9 cellular contexts compared by ENCODE assay signal in the genomic region with DNA sequence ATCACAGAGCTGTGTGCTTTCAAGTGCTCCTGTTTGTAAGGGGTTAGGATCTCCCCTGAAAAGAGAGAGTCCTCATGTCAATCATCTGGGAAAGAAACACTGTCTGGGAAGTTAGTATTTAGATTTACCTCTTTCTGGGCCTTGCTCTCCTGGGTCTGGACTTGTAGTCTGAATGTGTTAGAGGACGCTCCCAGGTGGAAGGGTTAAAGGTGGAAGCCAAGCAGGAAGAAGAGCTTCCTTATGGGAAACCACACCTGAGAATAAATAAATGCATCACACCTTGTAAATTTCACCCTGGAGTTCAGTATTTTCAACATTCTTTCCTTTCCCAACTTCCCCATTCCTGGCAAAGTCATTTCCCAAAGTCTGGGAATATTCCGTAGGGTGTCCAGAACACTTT. TPM values are rescaled to one million over a fixed set of nuclear protein-coding genes. Genes with fewer than 3 reads are reported as not detected.
DNase-seq lines count a peak whose midpoint lies in the region; ATAC-seq and TF ChIP-seq lines count a peak whose summit lies in the region.
"Had no signal": no experiment of that assay in that cellular context is flagged by ENCODE, and none has a peak within 500 bp of the region (broad histone marks: within the 10 kb centered on the region; RNA-seq: fewer than 3 reads in every experiment).

No MANE protein-coding gene starts in this region.

- H3K4me1 ChIP-seq in SK-N-SH (ENCODE audit: control insufficient read depth in 1 of 2, insufficient read depth in 2 of 2, low read depth in 1 of 2, low read length in 1 of 2): peaks cover 6 to 15% of the 10 kb centered on the region in 2 experiments
- H3K4me1 ChIP-seq in SJCRH30: 0 out of 2 replicates have a peak, but pooled peaks cover 3% of the 10 kb centered on the region
- H3K4me1 ChIP-seq in rectal smooth muscle tissue (ENCODE audit: control insufficient read depth, insufficient read depth, low read length): peaks cover 3% of the 10 kb centered on the region
- no peaks in the 10 kb centered on the region for H3K4me1 ChIP-seq in BE2C

- POLR2A ChIA-PET in SK-N-SH (lab: Yijun Ruan, JAX): no interaction called here

- H3K4me3 ChIP-seq in SK-N-SH (ENCODE audit: low read depth in 2 of 2, low read length in 1 of 2) (peak overlapping the region in 1 of 2 experiments; percentile 85; a peak in 3 of 4 replicates), SJCRH30 (peak overlapping the region; percentile 61; the same call in 1 of the 2 replicates), rectal smooth muscle tissue (ENCODE audit: low read length) (peak overlapping the region; percentile 92), BE2C (ENCODE audit: low read depth, low read length) (no peak overlapping the region)

- no peak for TF ChIP-seq RAD21 in SK-N-SH (IDR thresholded peaks at IDR 0.05; ENCODE audit: low read length)

- peaks cover 9% of the 10 kb centered on the region for H3K9me3 Mint-ChIP-seq in endothelial cell (ENCODE audit: unreplicated experiment)

- no peak for ATAC-seq in SK-N-SH treated with all-trans-retinoic acid at 6 μM for 48 hours
- ATAC-seq in HG03432 (IDR thresholded peaks at IDR 0.05; ENCODE audit: unreplicated experiment): no peak

- H4K20me1 ChIP-seq in SK-N-SH (ENCODE audit: insufficient read depth): no peaks in the 10 kb centered on the region

- peaks cover 12% of the 10 kb centered on the region for H3K4me1 Mint-ChIP-seq in endothelial cell (ENCODE audit: unreplicated experiment)

- H3K27ac ChIP-seq in SK-N-SH (ENCODE audit: low read depth in 2 of 2, low read length in 1 of 2) (peak overlapping the region in 1 of 2 experiments; percentile 90; a peak in 3 of 4 replicates), SJCRH30 (no peak overlapping the region), rectal smooth muscle tissue (ENCODE audit: low read depth, low read length) (no peak overlapping the region)

- H3K9ac ChIP-seq in SK-N-SH: peak overlapping the region; percentile 92; the same call in 1 of the 2 replicates
- no peak overlapping the region for H3K9ac ChIP-seq in rectal smooth muscle tissue (ENCODE audit: low read length)

- TF ChIP-seq EP300 in SK-N-SH (IDR thresholded peaks at IDR 0.05; ENCODE audit: borderline replicate concordance in 1 of 2, low read depth in 1 of 2, low read length in 1 of 2): no peak

- DNase-seq in SK-N-SH (no peak), SJCRH30 (no peak), endothelial cell (ENCODE audit: low spot score) (no peak), NCI-H2196 (lab: John Stamatoyannopoulos, UW; ENCODE audit: unreplicated experiment) (no peak), BE2C (no peak)
- DNase-seq: NCI-H1092 treated with DMSO at 0.1 percent for 48 hours had no signal

- H3K36me3 ChIP-seq in SK-N-SH (replicated peaks in 1 of 2; ENCODE audit: control insufficient read depth in 1 of 2, insufficient read depth in 2 of 2, low read length in 1 of 2) (peaks cover 10 to 12% of the 10 kb centered on the region in 2 experiments), SJCRH30 (no peaks in the 10 kb centered on the region), rectal smooth muscle tissue (ENCODE audit: control insufficient read depth, insufficient read depth, low read length) (peaks cover 3% of the 10 kb centered on the region), BE2C (no peaks in the 10 kb centered on the region; the same call in 1 of the 2 replicates)

- H3K27me3 Mint-ChIP-seq in endothelial cell (ENCODE audit: unreplicated experiment): peaks cover 3% of the 10 kb centered on the region

- CTCF ChIA-PET in SK-N-SH (lab: Yijun Ruan, JAX): interaction anchor here (1.8 to 3.8 kb wide), 5 partner anchors 13 to 677 kb away, joined by 6 to 13 read pairs (median 12); a partner anchor contains a TSS

- H3K27ac Mint-ChIP-seq in endothelial cell (ENCODE audit: unreplicated experiment): no peak overlapping the region

- H3K79me2 ChIP-seq in SK-N-SH (ENCODE audit: insufficient read depth): peaks cover 6% of the 10 kb centered on the region; the same call in 1 of the 2 replicates

- TF ChIP-seq CTCF in SK-N-SH (IDR thresholded peaks at IDR 0.05): no peak
- no peak for TF ChIP-seq CTCF in endothelial cell (IDR thresholded peaks at IDR 0.05; ENCODE audit: unreplicated experiment)
- no peak for TF ChIP-seq CTCF in BE2C (IDR thresholded peaks at IDR 0.05; ENCODE audit: low read depth, low read length)

- 98% methylated on average over 2 of the region's 2 CpGs for WGBS in SK-N-SH (ENCODE audit: low lambda C conversion rate)

- H3K4me2 ChIP-seq in SK-N-SH: peak overlapping the region; percentile 83

- H3K9me3 ChIP-seq in SK-N-SH (no peaks in the 10 kb centered on the region), SJCRH30 (replicated peaks) (no peaks in the 10 kb centered on the region), BE2C (no peaks in the 10 kb centered on the region)

- H3K4me3 Mint-ChIP-seq in endothelial cell (ENCODE audit: unreplicated experiment): peak overlapping the region; percentile 93

- H3K36me3 Mint-ChIP-seq in endothelial cell (ENCODE audit: low read depth, unreplicated experiment): peaks cover 19% of the 10 kb centered on the region

- no peaks in the 10 kb centered on the region for H3K9me2 ChIP-seq in SK-N-SH

- H2AFZ ChIP-seq in SK-N-SH (ENCODE audit: low read depth): no peak overlapping the region

- H3K27me3 ChIP-seq in SK-N-SH (ENCODE audit: insufficient read depth): no peaks in the 10 kb centered on the region
- no peaks in the 10 kb centered on the region for H3K27me3 ChIP-seq in SJCRH30
- no peaks in the 10 kb centered on the region for H3K27me3 ChIP-seq in rectal smooth muscle tissue (ENCODE audit: control insufficient read depth, insufficient read depth, low read length)
- no peaks in the 10 kb centered on the region for H3K27me3 ChIP-seq in BE2C

- H3F3A ChIP-seq in SK-N-SH (replicated peaks; ENCODE audit: insufficient read depth): peaks cover 23% of the 10 kb centered on the region

TF ChIP-seq in SK-N-SH, 30 proteins besides CTCF, POLR2A, EP300 and RAD21 (continues in another document):
- TF ChIP-seq, protein P1, sequence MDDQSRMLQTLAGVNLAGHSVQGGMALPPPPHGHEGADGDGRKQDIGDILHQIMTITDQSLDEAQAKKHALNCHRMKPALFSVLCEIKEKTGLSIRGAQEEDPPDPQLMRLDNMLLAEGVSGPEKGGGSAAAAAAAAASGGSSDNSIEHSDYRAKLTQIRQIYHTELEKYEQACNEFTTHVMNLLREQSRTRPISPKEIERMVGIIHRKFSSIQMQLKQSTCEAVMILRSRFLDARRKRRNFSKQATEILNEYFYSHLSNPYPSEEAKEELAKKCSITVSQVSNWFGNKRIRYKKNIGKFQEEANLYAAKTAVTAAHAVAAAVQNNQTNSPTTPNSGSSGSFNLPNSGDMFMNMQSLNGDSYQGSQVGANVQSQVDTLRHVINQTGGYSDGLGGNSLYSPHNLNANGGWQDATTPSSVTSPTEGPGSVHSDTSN (IDR thresholded peaks at IDR 0.05): no peak
- no peak for TF ChIP-seq TAF1 (IDR thresholded peaks at IDR 0.05; ENCODE audit: borderline replicate concordance, low read depth, low read length)
- no peak for TF ChIP-seq MXI1 (IDR thresholded peaks at IDR 0.05; ENCODE audit: low read depth, low read length)
- TF ChIP-seq, protein P2, sequence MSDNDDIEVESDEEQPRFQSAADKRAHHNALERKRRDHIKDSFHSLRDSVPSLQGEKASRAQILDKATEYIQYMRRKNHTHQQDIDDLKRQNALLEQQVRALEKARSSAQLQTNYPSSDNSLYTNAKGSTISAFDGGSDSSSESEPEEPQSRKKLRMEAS (IDR thresholded peaks at IDR 0.05; ENCODE audit: low read depth): no peak

TF ChIP-seq in SK-N-SH treated with all-trans-retinoic acid at 6 μM for 48 hours, 23 proteins besides CTCF, POLR2A, EP300 and RAD21 (continues in another document):
- TF ChIP-seq OSR1 (CRISPR knock-in tag; IDR thresholded peaks at IDR 0.05): no peak
- TF ChIP-seq, protein P3, sequence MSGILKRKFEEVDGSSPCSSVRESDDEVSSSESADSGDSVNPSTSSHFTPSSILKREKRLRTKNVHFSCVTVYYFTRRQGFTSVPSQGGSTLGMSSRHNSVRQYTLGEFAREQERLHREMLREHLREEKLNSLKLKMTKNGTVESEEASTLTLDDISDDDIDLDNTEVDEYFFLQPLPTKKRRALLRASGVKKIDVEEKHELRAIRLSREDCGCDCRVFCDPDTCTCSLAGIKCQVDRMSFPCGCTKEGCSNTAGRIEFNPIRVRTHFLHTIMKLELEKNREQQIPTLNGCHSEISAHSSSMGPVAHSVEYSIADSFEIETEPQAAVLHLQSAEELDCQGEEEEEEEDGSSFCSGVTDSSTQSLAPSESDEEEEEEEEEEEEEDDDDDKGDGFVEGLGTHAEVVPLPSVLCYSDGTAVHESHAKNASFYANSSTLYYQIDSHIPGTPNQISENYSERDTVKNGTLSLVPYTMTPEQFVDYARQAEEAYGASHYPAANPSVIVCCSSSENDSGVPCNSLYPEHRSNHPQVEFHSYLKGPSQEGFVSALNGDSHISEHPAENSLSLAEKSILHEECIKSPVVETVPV (CRISPR knock-in tag; IDR thresholded peaks at IDR 0.05): no peak
- no peak for TF ChIP-seq ZC3H10 (CRISPR knock-in tag; IDR thresholded peaks at IDR 0.05)
- TF ChIP-seq, protein P4, sequence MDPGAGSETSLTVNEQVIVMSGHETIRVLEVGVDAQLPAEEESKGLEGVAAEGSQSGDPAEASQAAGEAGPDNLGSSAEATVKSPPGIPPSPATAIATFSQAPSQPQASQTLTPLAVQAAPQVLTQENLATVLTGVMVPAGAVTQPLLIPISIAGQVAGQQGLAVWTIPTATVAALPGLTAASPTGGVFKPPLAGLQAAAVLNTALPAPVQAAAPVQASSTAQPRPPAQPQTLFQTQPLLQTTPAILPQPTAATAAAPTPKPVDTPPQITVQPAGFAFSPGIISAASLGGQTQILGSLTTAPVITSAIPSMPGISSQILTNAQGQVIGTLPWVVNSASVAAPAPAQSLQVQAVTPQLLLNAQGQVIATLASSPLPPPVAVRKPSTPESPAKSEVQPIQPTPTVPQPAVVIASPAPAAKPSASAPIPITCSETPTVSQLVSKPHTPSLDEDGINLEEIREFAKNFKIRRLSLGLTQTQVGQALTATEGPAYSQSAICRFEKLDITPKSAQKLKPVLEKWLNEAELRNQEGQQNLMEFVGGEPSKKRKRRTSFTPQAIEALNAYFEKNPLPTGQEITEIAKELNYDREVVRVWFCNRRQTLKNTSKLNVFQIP (CRISPR knock-in tag; IDR thresholded peaks at IDR 0.05; ENCODE audit: borderline replicate concordance, low read depth): no peak
- TF ChIP-seq GLIS3 (CRISPR knock-in tag; IDR thresholded peaks at IDR 0.05): no peak

RNA-seq across cellular contexts. Expression of a gene that starts 1.3 kb away (rescaled TPM):
- polyA plus RNA-seq in SK-N-SH (2012; rRNA removed): 11.4 and 13.1 TPM in 2 replicates
- polyA plus RNA-seq in SK-N-SH (2012; cell fraction: cytosol; rRNA removed): 19.4 and 23.2 TPM in 2 replicates
- 3.1 and 5.8 TPM in 2 replicates for polyA plus RNA-seq in SK-N-SH (2012; cell fraction: nucleus; rRNA removed)
- 7.9 and 9.8 TPM in 2 replicates for total RNA-seq in SJCRH30 (2014; rRNA removed; shearing (Covaris generic))
- 4.8 TPM for total RNA-seq in endothelial cell (ENCODE audit: unreplicated experiment)
- polyA plus RNA-seq in BE2C (2012; ENCODE audit: insufficient read depth, insufficient read length, low read depth): 6.6 TPM

RNA-seq across cellular contexts. Expression of a gene that starts 13.9 kb away (rescaled TPM):
- 25.8 and 30.9 TPM in 2 replicates for polyA plus RNA-seq in SK-N-SH (2012; rRNA removed)
- polyA plus RNA-seq in SK-N-SH (2012; cell fraction: cytosol; rRNA removed): 28.2 and 30.3 TPM in 2 replicates
- 24.6 and 47.3 TPM in 2 replicates for polyA plus RNA-seq in SK-N-SH (2012; cell fraction: nucleus; rRNA removed)
- total RNA-seq in SJCRH30 (2014; rRNA removed; shearing (Covaris generic)): 0.49 and 1.8 TPM in 2 replicates
- total RNA-seq in endothelial cell (ENCODE audit: unreplicated experiment): 0.56 TPM
- 1.6 TPM for polyA plus RNA-seq in BE2C (2012; ENCODE audit: insufficient read depth, insufficient read length, low read depth)
